16 cellular contexts compared by ENCODE assay signal in genomic region chr3:106198828-106199194, GRCh38.
"Had no signal": no experiment of that assay in that cellular context is flagged by ENCODE, and none has a peak within 500 bp of the region (broad histone marks: within the 10 kb centered on the region; RNA-seq: fewer than 3 reads in every experiment).

No MANE protein-coding gene starts in this region.

- H3K27me3 ChIP-seq: brain microvascular endothelial cell, dorsolateral prefrontal cortex, esophagus squamous epithelium, neutrophil, right atrium auricular region had no signal

- ATAC-seq: mucosa of descending colon; naive thymus-derived CD8-positive, alpha-beta T cell had no signal

- H3K4me3 ChIP-seq: dorsolateral prefrontal cortex, esophagus squamous epithelium, mucosa of descending colon, right atrium auricular region, smooth muscle cell had no signal

- DNase-seq: activated CD4-positive, alpha-beta T cell treated with anti-CD3 and anti-CD28 coated beads, Interleukin-2, amount 50 U/mL, for 1 hour; activated effector memory CD4-positive, alpha-beta T cell treated with Interleukin-2 at 50 U/mL for 16 hours; brain microvascular endothelial cell; dorsolateral prefrontal cortex; esophagus squamous epithelium; glutamatergic neuron; immature natural killer cell; left cardiac atrium; mammary epithelial cell; naive thymus-derived CD8-positive, alpha-beta T cell; T-helper 2 cell; trophoblast cell had no signal

- H3K36me3 ChIP-seq: brain microvascular endothelial cell, esophagus squamous epithelium, neutrophil, right atrium auricular region had no signal

- H3K4me1 ChIP-seq: esophagus squamous epithelium, right atrium auricular region had no signal

- H3K4me2 ChIP-seq: smooth muscle cell had no signal

- H3K27ac ChIP-seq: brain microvascular endothelial cell, dorsolateral prefrontal cortex, esophagus squamous epithelium, neutrophil, right atrium auricular region had no signal

- H3K9me3 ChIP-seq: esophagus squamous epithelium, mucosa of descending colon, neutrophil, right atrium auricular region had no signal
